In genomic region chr10:31731711-31732110, GRCh38 we compare ENCODE assay signal across 24 cellular contexts.
"Had no signal": no experiment of that assay in that cellular context is flagged by ENCODE, and none has a peak within 500 bp of the region (broad histone marks: within the 10 kb centered on the region; RNA-seq: fewer than 3 reads in every experiment).

No MANE protein-coding gene starts in this region.

- H3K27ac ChIP-seq: colonic mucosa, coronary artery, dorsolateral prefrontal cortex, epithelial cell of prostate, esophagus muscularis mucosa, esophagus squamous epithelium, foreskin keratinocyte, gastroesophageal sphincter, heart left ventricle, heart right ventricle had no signal

- H3K27ac Mint-ChIP-seq: dendritic cell treated with granulocyte-macrophage colony-stimulating factor and Interleukin-4, amounts not matched to agents 40 ng/mL and 50 ng/mL, for 4 days; effector memory CD8-positive, alpha-beta T cell; endodermal cell had no signal

- H3K4me3 Mint-ChIP-seq: dendritic cell treated with granulocyte-macrophage colony-stimulating factor and Interleukin-4, amounts not matched to agents 40 ng/mL and 50 ng/mL, for 4 days; effector memory CD8-positive, alpha-beta T cell; endodermal cell had no signal

- H3K9me3 Mint-ChIP-seq: effector memory CD8-positive, alpha-beta T cell had no signal

- H3K9me3 ChIP-seq: colonic mucosa, esophagus squamous epithelium, gastrocnemius medialis had no signal

- H3K27me3 ChIP-seq: colonic mucosa, esophagus muscularis mucosa, esophagus squamous epithelium, gastrocnemius medialis, gastroesophageal sphincter, heart right ventricle had no signal

- DNase-seq: colonic mucosa; cortex of kidney; dermis blood vessel endothelial cell; dorsolateral prefrontal cortex; effector CD4-positive, alpha-beta T cell; effector CD8-positive, alpha-beta T cell; effector memory CD4-positive, alpha-beta T cell; effector memory CD8-positive, alpha-beta T cell; endodermal cell; erythroblast; esophagus squamous epithelium; foreskin fibroblast; foreskin keratinocyte; foreskin melanocyte; gastrocnemius medialis; glutamatergic neuron; head of caudate nucleus; heart left ventricle; heart right ventricle had no signal

- H3K4me1 Mint-ChIP-seq: endodermal cell had no signal

- H3K4me3 ChIP-seq: colonic mucosa, coronary artery, dorsolateral prefrontal cortex, esophagus muscularis mucosa, esophagus squamous epithelium, gastrocnemius medialis, gastroesophageal sphincter, heart left ventricle, heart right ventricle had no signal

- H3K36me3 ChIP-seq: colonic mucosa, esophagus muscularis mucosa, esophagus squamous epithelium, gastrocnemius medialis, gastroesophageal sphincter, heart left ventricle, heart right ventricle had no signal

- H3K4me1 ChIP-seq: colonic mucosa, esophagus muscularis mucosa, esophagus squamous epithelium, foreskin keratinocyte, gastroesophageal sphincter, heart left ventricle, heart right ventricle had no signal
